Comparison of ENCODE assay signal across 21 cellular contexts in genomic region chr17:69474171-69474831, GRCh38. TPM values are rescaled to one million over a fixed set of nuclear protein-coding genes. Genes with fewer than 3 reads are reported as not detected.
DNase-seq lines count a peak whose midpoint lies in the region; ATAC-seq and TF ChIP-seq lines count a peak whose summit lies in the region.
"Had no signal": no experiment of that assay in that cellular context is flagged by ENCODE, and none has a peak within 500 bp of the region (broad histone marks: within the 10 kb centered on the region; RNA-seq: fewer than 3 reads in every experiment).

No MANE protein-coding gene starts in this region.

- peak overlapping the region; percentile 86 for H3K27ac ChIP-seq in WERI-Rb-1
- H3K27ac ChIP-seq in heart left ventricle, result peak overlapping the region in 4 of 12 donors; percentile 1 to 45 (median 34)
- H3K27ac ChIP-seq: BLaER1 treated with 17β-estradiol and CSF1 and Interleukin-3, amounts not matched to agents 10 nM and 100 nM; pancreas had no signal

- intact Hi-C loops in heart left ventricle (cut with DNase I) (no loop called here), sciatic nerve (cut with DNase I) (no loop called here)
- intact Hi-C loops in activated CD4-positive, alpha-beta memory T cell treated with anti-CD3 and anti-CD28 coated beads for 36 hours (cut with micrococcal nuclease), result no loop called here

- TF ChIP-seq CTCF in HFF-Myc (IDR thresholded peaks at IDR 0.05; ENCODE audit: low read depth, low read length, missing control alignments) (no peak), WERI-Rb-1 (IDR thresholded peaks at IDR 0.05; ENCODE audit: low read depth, low read length) (no peak), heart left ventricle (IDR thresholded peaks at IDR 0.05) (no peak)

- H3K9me3 Mint-ChIP-seq in activated CD4-positive, alpha-beta memory T cell treated with anti-CD3 and anti-CD28 coated beads for 36 hours, result no peaks in the 10 kb centered on the region
- H3K9me3 Mint-ChIP-seq: activated CD4-positive, alpha-beta memory T cell treated with anti-CD3 and anti-CD28 coated beads, Interleukin-2, amount 10 ng/mL, durations not matched to agents 7 days and 5 days; stimulated activated naive CD8-positive, alpha-beta T cell treated with anti-CD3 and anti-CD28 coated beads, Interleukin-15, Interleukin-2, amounts not matched to agents 100 ng/mL and 50 ng/mL, for 24 hours had no signal

- WGBS in heart left ventricle, 4 donors, result 71 to 80% (median 76%) methylated on average over 4 of the region's 4 CpGs

- POLR2A ChIA-PET in activated CD4-positive, alpha-beta memory T cell treated with anti-CD3 and anti-CD28 coated beads for 36 hours (lab: Charles Lee), result no interaction called here

- TF ChIP-seq POLR2A in heart left ventricle (IDR thresholded peaks at IDR 0.05), result no peak

- peaks cover 0 to 11% (median 5%) of the 10 kb centered on the region in 12 donors for H3K4me1 ChIP-seq in heart left ventricle
- H3K4me1 ChIP-seq: HAP-1 had no signal

- peaks cover 11% of the 10 kb centered on the region for H3K4me1 Mint-ChIP-seq in activated CD4-positive, alpha-beta memory T cell treated with anti-CD3 and anti-CD28 coated beads for 36 hours (ENCODE audit: low read depth)

- H3K4me3 ChIP-seq in HFF-Myc (replicated peaks; ENCODE audit: low read depth, low read length), result no peak overlapping the region
- no peak overlapping the region for H3K4me3 ChIP-seq in WERI-Rb-1 (ENCODE audit: low read depth, low read length)
- H3K4me3 ChIP-seq in heart left ventricle, result no peak overlapping the region
- H3K4me3 ChIP-seq: BLaER1 treated with 17β-estradiol and CSF1 and Interleukin-3, amounts not matched to agents 10 nM and 100 nM; HAP-1; pancreas had no signal

- peak; percentile 30 for DNase-seq in HFF-Myc (ENCODE audit: extremely low read depth, low read depth)
- DNase-seq in WERI-Rb-1, result peak; percentile 74
- no peak for DNase-seq in heart left ventricle
- no peak for DNase-seq in sciatic nerve (ENCODE audit: low spot score)
- DNase-seq in activated CD4-positive, alpha-beta memory T cell treated with anti-CD3 and anti-CD28 coated beads for 36 hours, result no peak
- no peak for DNase-seq in stimulated activated CD4-positive, alpha-beta T cell treated with anti-CD3 and anti-CD28 coated beads, Interleukin-4, amount 100 ng/mL, for 24 hours
- DNase-seq in NCI-H446 treated with DMSO at 0.1 percent for 48 hours (lab: John Stamatoyannopoulos, UW), result no peak
- DNase-seq: activated CD4-positive, alpha-beta memory T cell treated with anti-CD3 and anti-CD28 coated beads, Interleukin-2, amount 10 ng/mL, durations not matched to agents 7 days and 5 days; activated effector memory CD4-positive, alpha-beta T cell treated with Interleukin-2 at 50 U/mL for 16 hours; effector memory CD4-positive, alpha-beta T cell; hippocampal formation; mesendoderm; NCI-H1105; NCI-H226; pancreas; T1000 had no signal

- CTCF ChIA-PET in activated CD4-positive, alpha-beta memory T cell treated with anti-CD3 and anti-CD28 coated beads for 36 hours (lab: Charles Lee), result no interaction called here

- no peak overlapping the region for H3K27ac Mint-ChIP-seq in activated CD4-positive, alpha-beta memory T cell treated with anti-CD3 and anti-CD28 coated beads for 36 hours
- H3K27ac Mint-ChIP-seq: activated CD4-positive, alpha-beta memory T cell treated with anti-CD3 and anti-CD28 coated beads, Interleukin-2, amount 10 ng/mL, durations not matched to agents 7 days and 5 days; stimulated activated naive CD8-positive, alpha-beta T cell treated with anti-CD3 and anti-CD28 coated beads, Interleukin-15, Interleukin-2, amounts not matched to agents 100 ng/mL and 50 ng/mL, for 24 hours had no signal

- H3K9me3 ChIP-seq in WERI-Rb-1 (ENCODE audit: severe bottlenecking), result peaks cover under 1% of the 10 kb centered on the region
- H3K9me3 ChIP-seq in heart left ventricle, result no peaks in the 10 kb centered on the region
- H3K9me3 ChIP-seq: HAP-1, pancreas had no signal

- no peaks in the 10 kb centered on the region for H3K27me3 Mint-ChIP-seq in activated CD4-positive, alpha-beta memory T cell treated with anti-CD3 and anti-CD28 coated beads for 36 hours
- H3K27me3 Mint-ChIP-seq: activated CD4-positive, alpha-beta memory T cell treated with anti-CD3 and anti-CD28 coated beads, Interleukin-2, amount 10 ng/mL, durations not matched to agents 7 days and 5 days; stimulated activated naive CD8-positive, alpha-beta T cell treated with anti-CD3 and anti-CD28 coated beads, Interleukin-15, Interleukin-2, amounts not matched to agents 100 ng/mL and 50 ng/mL, for 24 hours had no signal

- no peak overlapping the region for H3K4me3 Mint-ChIP-seq in activated CD4-positive, alpha-beta memory T cell treated with anti-CD3 and anti-CD28 coated beads for 36 hours
- H3K4me3 Mint-ChIP-seq: activated CD4-positive, alpha-beta memory T cell treated with anti-CD3 and anti-CD28 coated beads, Interleukin-2, amount 10 ng/mL, durations not matched to agents 7 days and 5 days; stimulated activated naive CD8-positive, alpha-beta T cell treated with anti-CD3 and anti-CD28 coated beads, Interleukin-15, Interleukin-2, amounts not matched to agents 100 ng/mL and 50 ng/mL, for 24 hours had no signal

- no peaks in the 10 kb centered on the region for H3K36me3 ChIP-seq in WERI-Rb-1
- H3K36me3 ChIP-seq in heart left ventricle, result no peaks in the 10 kb centered on the region
- H3K36me3 ChIP-seq: HAP-1, pancreas had no signal

- ATAC-seq in heart left ventricle (peak in 3 of 4 donors; percentile 37 to 49 (median 41)), sciatic nerve (peak; percentile 70), HG02759 (IDR thresholded peaks at IDR 0.05; ENCODE audit: unreplicated experiment) (no peak)
- ATAC-seq: Panc1, pancreas had no signal

- peaks cover 10% of the 10 kb centered on the region for H3K36me3 Mint-ChIP-seq in activated CD4-positive, alpha-beta memory T cell treated with anti-CD3 and anti-CD28 coated beads for 36 hours

- H3K27me3 ChIP-seq in WERI-Rb-1 (ENCODE audit: insufficient read depth, low read depth, severe bottlenecking) (no peaks in the 10 kb centered on the region), heart left ventricle (no peaks in the 10 kb centered on the region)
- H3K27me3 ChIP-seq: BLaER1 treated with 17β-estradiol and CSF1 and Interleukin-3, amounts not matched to agents 10 nM and 100 nM; pancreas had no signal

RNA-seq across cellular contexts. Expression of gene MAP2K6, which starts 59.8 kb away (rescaled TPM):
- total RNA-seq in heart left ventricle (1 to 10 TPM in 7 of 9 donors, under 1 TPM in 2; 0.83 to 5.1 (median 1.8) TPM), sciatic nerve (7.7 TPM)
- 1 to 10 TPM in 1 of 2 donors, under 1 TPM in 1; 0.61 to 1.3 TPM for polyA plus RNA-seq in heart left ventricle
- 1 to 10 TPM; 2.2 TPM for total RNA-seq in activated CD4-positive, alpha-beta memory T cell treated with anti-CD3 and anti-CD28 coated beads for 36 hours

Comparison
In these comparisons a context has a peak if more than half of its experiments do, and no peak if none do; other contexts are left out.
1. DNase-seq: peak in HFF-Myc (single experiment) and WERI-Rb-1 (single experiment); none in heart left ventricle (0 of 5), sciatic nerve (single experiment), activated CD4-positive, alpha-beta memory T cell treated with anti-CD3 and anti-CD28 coated beads for 36 hours (single experiment), stimulated activated CD4-positive, alpha-beta T cell treated with anti-CD3 and anti-CD28 coated beads, Interleukin-4, amount 100 ng/mL, for 24 hours (single experiment) and NCI-H446 treated with DMSO at 0.1 percent for 48 hours (single experiment).